ENCODE assay signal across 32 cellular contexts in genomic region chr3:196514350-196514716, GRCh38. TPM values are rescaled to one million over a fixed set of nuclear protein-coding genes. Genes with fewer than 3 reads are reported as not detected.
"Had no signal": no experiment of that assay in that cellular context is flagged by ENCODE, and none has a peak within 500 bp of the region (broad histone marks: within the 10 kb centered on the region; RNA-seq: fewer than 3 reads in every experiment).

No MANE protein-coding gene starts in this region.

- H3K4me1 ChIP-seq: adrenal gland, breast epithelium had no signal

- H3K9me3 Mint-ChIP-seq: central memory CD8-positive, alpha-beta T cell had no signal

- H3K27ac ChIP-seq: adrenal gland, breast epithelium, VCaP had no signal

- H3K4me3 ChIP-seq: adrenal gland, breast epithelium had no signal

- H3K36me3 ChIP-seq: adrenal gland, breast epithelium had no signal

- H3K4me1 Mint-ChIP-seq: activated CD4-positive, alpha-beta T cell treated with anti-CD3 and anti-CD28 coated beads for 36 hours; central memory CD8-positive, alpha-beta T cell had no signal

- H3K27ac Mint-ChIP-seq: activated CD4-positive, alpha-beta memory T cell treated with anti-CD3 and anti-CD28 coated beads, Interleukin-2, amount 10 ng/mL, durations not matched to agents 7 days and 5 days; activated CD4-positive, alpha-beta T cell treated with anti-CD3 and anti-CD28 coated beads for 36 hours; activated naive CD8-positive, alpha-beta T cell treated with anti-CD3 and anti-CD28 coated beads, Interleukin-2, amount 10 ng/mL, durations not matched to agents 7 days and 5 days; activated T-helper 2 cell treated with anti-CD3 and anti-CD28 coated beads, Interferon-gamma antibody, Interleukin-2, Interleukin-4, amounts not matched to agents 10 μg/mL and 5 μg/mL and 100 μg/mL, durations not matched to agents 14 hours and 24 hours and 36 hours had no signal

- DNase-seq: activated CD4-positive, alpha-beta memory T cell treated with anti-CD3 and anti-CD28 coated beads, Interleukin-2, amount 10 ng/mL, durations not matched to agents 7 days and 5 days; activated CD4-positive, alpha-beta T cell treated with anti-CD3 and anti-CD28 coated beads for 36 hours; activated CD4-positive, alpha-beta T cell treated with anti-CD3 and anti-CD28 coated beads, Interleukin-2, amount 50 U/mL, for 1 hour; activated CD4-positive, CD25-positive, alpha-beta regulatory T cell; activated naive CD4-positive, alpha-beta T cell treated with anti-CD3 and anti-CD28 coated beads, Interleukin-2, amount 50 U/mL, for 16 hours; activated naive CD8-positive, alpha-beta T cell treated with anti-CD3 and anti-CD28 coated beads, Interleukin-2, amount 10 ng/mL, durations not matched to agents 7 days and 5 days; activated T-cell treated with anti-CD3 and anti-CD28 coated beads for 4 hours; activated T-cell treated with anti-CD3 and anti-CD28 coated beads, Interleukin-2, amount 50 U/mL, for 48 hours; anterior cingulate cortex; KG1; NCI-H1105 treated with DMSO at 0.1 percent for 48 hours; NCI-H1436 treated with DMSO at 0.1 percent for 48 hours; NCI-H187; NCI-H2081; NCI-H510A treated with DMSO at 0.1 percent for 48 hours; NCI-H69; NK-92 treated with Interleukin-12 subunit alpha and Interleukin-12 subunit beta, amount 100 ng/mL, for 24 hours; OCI-M1; RPMI8226; SHP77; T-helper 1 cell had no signal

- H3K27me3 ChIP-seq: adrenal gland, breast epithelium had no signal

- ATAC-seq: activated CD4-positive, alpha-beta T cell treated with anti-CD3 and anti-CD28 coated beads for 36 hours; Panc1 had no signal

- H3K4me3 Mint-ChIP-seq: activated CD4-positive, alpha-beta memory T cell treated with anti-CD3 and anti-CD28 coated beads, Interleukin-2, amount 10 ng/mL, durations not matched to agents 7 days and 5 days; activated CD4-positive, alpha-beta T cell treated with anti-CD3 and anti-CD28 coated beads for 36 hours; activated naive CD8-positive, alpha-beta T cell treated with anti-CD3 and anti-CD28 coated beads, Interleukin-2, amount 10 ng/mL, durations not matched to agents 7 days and 5 days; central memory CD8-positive, alpha-beta T cell had no signal

RNA-seq across cellular contexts. Expression of gene SMCO1, which starts 0.8 kb away (rescaled TPM):
- total RNA-seq: activated CD4-positive, alpha-beta memory T cell treated with anti-CD3 and anti-CD28 coated beads, Interleukin-2, amount 10 ng/mL, durations not matched to agents 7 days and 5 days; activated CD4-positive, alpha-beta T cell treated with anti-CD3 and anti-CD28 coated beads for 36 hours; activated CD8-positive, alpha-beta memory T cell treated with anti-CD3 and anti-CD28 coated beads for 36 hours; activated naive CD8-positive, alpha-beta T cell treated with anti-CD3 and anti-CD28 coated beads, Interleukin-2, amount 10 ng/mL, durations not matched to agents 7 days and 5 days; activated T-helper 2 cell treated with anti-CD3 and anti-CD28 coated beads, Interferon-gamma antibody, Interleukin-2, Interleukin-4, amounts not matched to agents 10 μg/mL and 5 μg/mL and 100 μg/mL, durations not matched to agents 14 hours and 24 hours and 36 hours; adrenal gland; breast epithelium; LHCN-M2; MCF 10A; SK-MEL-5; T-helper 2 cell treated with Interferon-gamma antibody and Interleukin-4, amounts not matched to agents 100 ng/mL and 5 ng/mL, for 36 hours had no signal
